In genomic region chr5:77658662-77659061, GRCh38 we compare ENCODE assay signal across 38 cellular contexts. TPM values are rescaled to one million over a fixed set of nuclear protein-coding genes. Genes with fewer than 3 reads are reported as not detected.
"Had no signal": no experiment of that assay in that cellular context is flagged by ENCODE, and none has a peak within 500 bp of the region (broad histone marks: within the 10 kb centered on the region; RNA-seq: fewer than 3 reads in every experiment).

No MANE protein-coding gene starts in this region.

- H3K27ac ChIP-seq: KMS-11 had no signal

- H3K9me3 ChIP-seq: MG63 had no signal

- DNase-seq: Karpas-422, Kasumi-1, MG63, MM.1S, MV-4-11, NCI-H1048, NCI-H1092, NCI-H1092 treated with DMSO at 0.1 percent for 48 hours, NCI-H1105, NCI-H1105 treated with DMSO at 0.1 percent for 48 hours, NCI-H1417, NCI-H1417 treated with DMSO at 0.1 percent for 48 hours, NCI-H1436, NCI-H1436 treated with DMSO at 0.1 percent for 48 hours, NCI-H146, NCI-H1694, NCI-H1694 treated with DMSO at 0.1 percent for 48 hours, NCI-H187, NCI-H187 treated with DMSO at 0.1 percent for 48 hours, NCI-H1930, NCI-H2029, NCI-H2029 treated with DMSO at 0.1 percent for 48 hours, NCI-H2081, NCI-H2081 treated with DMSO at 0.1 percent for 48 hours, NCI-H2107, NCI-H2171, NCI-H2227 treated with DMSO at 0.1 percent for 48 hours, NCI-H226, NCI-H345, NCI-H446, NCI-H446 treated with DMSO at 0.1 percent for 48 hours, NCI-H510A, NCI-H510A treated with DMSO at 0.1 percent for 48 hours had no signal

- H3K36me3 ChIP-seq: MG63 had no signal

- H3K4me3 ChIP-seq: MG63 had no signal

RNA-seq across cellular contexts. Expression of gene OTP, which starts 20.1 kb away (rescaled TPM):
- total RNA-seq: LHCN-M2, M059J, MCF 10A, NCI-H460 had no signal
